Comparison of ENCODE assay signal across 15 cellular contexts in the genomic region with DNA sequence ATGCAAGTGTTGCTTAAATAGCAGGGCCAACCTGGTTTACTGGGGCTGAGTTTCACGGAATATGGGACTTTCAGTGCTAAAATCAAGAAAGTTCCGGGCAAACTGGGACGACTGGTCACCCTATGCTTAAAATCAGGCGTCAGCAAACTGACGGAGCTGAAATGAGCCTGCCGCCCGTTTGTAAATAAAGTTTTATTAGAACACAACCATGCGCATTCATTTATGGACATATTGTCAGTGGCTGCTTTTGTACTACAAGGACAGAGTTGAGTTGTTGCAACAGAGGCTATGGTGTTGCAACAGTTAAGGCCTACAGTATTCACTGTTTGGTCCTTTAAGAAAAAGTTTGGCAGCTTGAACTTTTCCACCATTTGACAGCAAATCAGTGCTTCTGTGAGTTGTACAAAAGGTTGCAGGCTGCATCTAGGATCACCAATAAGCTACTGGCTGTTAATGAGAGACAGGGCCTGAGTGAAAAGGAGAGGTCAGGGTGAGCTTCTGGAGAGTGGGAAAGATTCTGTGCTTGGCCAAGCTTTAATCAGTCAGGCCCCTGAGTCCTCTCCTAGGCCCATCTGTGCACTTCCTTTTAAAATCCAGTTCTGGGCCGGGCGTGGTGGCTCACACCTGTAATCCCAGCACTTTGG. TPM values are rescaled to one million over a fixed set of nuclear protein-coding genes. Genes with fewer than 3 reads are reported as not detected.
DNase-seq lines count a peak whose midpoint lies in the region; ATAC-seq and TF ChIP-seq lines count a peak whose summit lies in the region.
"Had no signal": no experiment of that assay in that cellular context is flagged by ENCODE, and none has a peak within 500 bp of the region (broad histone marks: within the 10 kb centered on the region; RNA-seq: fewer than 3 reads in every experiment).

No MANE protein-coding gene starts in this region.

- TF ChIP-seq CTCF in HL-60 (IDR thresholded peaks at IDR 0.05; ENCODE audit: insufficient read depth, low read length): no peak

- H3K4me3 Mint-ChIP-seq in naive thymus-derived CD4-positive, alpha-beta T cell: no peak overlapping the region
- H3K4me3 Mint-ChIP-seq: nephron had no signal

- peaks cover 43% of the 10 kb centered on the region for H3K4me1 ChIP-seq in adipocyte (ENCODE audit: control insufficient read depth, insufficient read depth, low read length)
- peaks cover 35 to 49% of the 10 kb centered on the region in 2 donors for H3K4me1 ChIP-seq in naive thymus-derived CD4-positive, alpha-beta T cell (ENCODE audit: control insufficient read depth in 2 of 2, insufficient read depth in 2 of 2, low read length in 2 of 2)
- H3K4me1 ChIP-seq: testis had no signal

- CTCF ChIA-PET in naive thymus-derived CD4-positive, alpha-beta T cell (lab: Charles Lee): interaction anchor here (3.0 to 8.1 kb wide), 3 partner anchors 11 to 52 kb away, joined by 9 to 149 read pairs (median 119); a partner anchor contains a TSS

- ATAC-seq in naive thymus-derived CD4-positive, alpha-beta T cell: no peak
- ATAC-seq in HG03095 (IDR thresholded peaks at IDR 0.05; ENCODE audit: unreplicated experiment): no peak
- ATAC-seq in GM19023 (IDR thresholded peaks at IDR 0.05; ENCODE audit: unreplicated experiment): no peak
- ATAC-seq: PC-3 had no signal

- no peaks in the 10 kb centered on the region for H3K27me3 ChIP-seq in HL-60 (ENCODE audit: insufficient read depth, poor library complexity, severe bottlenecking)
- no peaks in the 10 kb centered on the region for H3K27me3 ChIP-seq in adipocyte (replicated peaks; ENCODE audit: control insufficient read depth, insufficient read depth, low read length)
- no peaks in the 10 kb centered on the region for H3K27me3 ChIP-seq in naive thymus-derived CD4-positive, alpha-beta T cell (ENCODE audit: control insufficient read depth in 2 of 2, insufficient read depth in 2 of 2, low read length in 2 of 2)
- H3K27me3 ChIP-seq: adrenal gland, testis had no signal

- peak overlapping the region; percentile 40 for H3K27ac ChIP-seq in HL-60 (replicated peaks)
- no peak overlapping the region for H3K27ac ChIP-seq in naive thymus-derived CD4-positive, alpha-beta T cell (ENCODE audit: low read depth, low read length)
- H3K27ac ChIP-seq: coronary artery, testis had no signal

- peaks cover 7 to 56% (median 31%) of the 10 kb centered on the region in 5 donors for H3K36me3 Mint-ChIP-seq in naive thymus-derived CD4-positive, alpha-beta T cell

- peak overlapping the region in 8 of 9 donors; percentile 49 to 87 (median 82) for H3K27ac Mint-ChIP-seq in naive thymus-derived CD4-positive, alpha-beta T cell

- H3K4me3 ChIP-seq in HL-60 (replicated peaks; ENCODE audit: insufficient read depth, low read length): no peak overlapping the region
- H3K4me3 ChIP-seq in adipocyte (ENCODE audit: low read length): no peak overlapping the region
- no peak overlapping the region for H3K4me3 ChIP-seq in naive thymus-derived CD4-positive, alpha-beta T cell (ENCODE audit: low read length)
- H3K4me3 ChIP-seq: adrenal gland, coronary artery, testis had no signal

- DNase-seq in CD1c-positive myeloid dendritic cell (ENCODE audit: extremely low spot score) (peak; percentile 69), HL-60 (ENCODE audit: low read depth in 1 of 2, low spot score in 1 of 2) (peak in 1 of 2 experiments; percentile 81), adipocyte (ENCODE audit: low read depth) (peak; percentile 75), DMS153 treated with DMSO at 0.1 percent for 48 hours (lab: John Stamatoyannopoulos, UW; ENCODE audit: unreplicated experiment) (no peak)
- DNase-seq in naive thymus-derived CD4-positive, alpha-beta T cell: no peak
- DNase-seq in activated CD4-positive, CD25-positive, alpha-beta regulatory T cell (lab: John Stamatoyannopoulos, UW): no peak
- DNase-seq: left cardiac atrium, NCI-H2171 treated with DMSO at 0.1 percent for 48 hours, testis had no signal

- intact Hi-C loops in naive thymus-derived CD4-positive, alpha-beta T cell (cut with micrococcal nuclease): no loop called here

- H3K4me1 Mint-ChIP-seq in naive thymus-derived CD4-positive, alpha-beta T cell: peaks cover 53 to 86% (median 75%) of the 10 kb centered on the region in 7 donors

- peak overlapping the region; percentile 57 for H3K9ac ChIP-seq in adipocyte (ENCODE audit: low read length)

- POLR2A ChIA-PET in naive thymus-derived CD4-positive, alpha-beta T cell (lab: Charles Lee): interaction anchor here (0.8 to 10.5 kb wide), 5 partner anchors 11 to 54 kb away, joined by 3 to 110 read pairs (median 4); a partner anchor contains a TSS

- peaks cover 0 to 12% (median 0%) of the 10 kb centered on the region in 11 donors for H3K9me3 Mint-ChIP-seq in naive thymus-derived CD4-positive, alpha-beta T cell
- H3K9me3 Mint-ChIP-seq: nephron had no signal

- H3K36me3 ChIP-seq in adipocyte (ENCODE audit: control insufficient read depth, insufficient read depth, low read length, severe bottlenecking): no peaks in the 10 kb centered on the region
- peaks cover 20 to 51% (median 34%) of the 10 kb centered on the region in 3 experiments for H3K36me3 ChIP-seq in naive thymus-derived CD4-positive, alpha-beta T cell (ENCODE audit: control insufficient read depth in 2 of 3, insufficient read depth in 3 of 3, low read length in 3 of 3)
- H3K36me3 ChIP-seq: adrenal gland had no signal

- H3K27me3 Mint-ChIP-seq in naive thymus-derived CD4-positive, alpha-beta T cell: no peaks in the 10 kb centered on the region

- H3K9me3 ChIP-seq in adipocyte (ENCODE audit: control insufficient read depth, low read length): peaks cover 5% of the 10 kb centered on the region
- H3K9me3 ChIP-seq in naive thymus-derived CD4-positive, alpha-beta T cell (ENCODE audit: control insufficient read depth in 2 of 3, low read length in 3 of 3): no peaks in the 10 kb centered on the region
- H3K9me3 ChIP-seq: adrenal gland, testis had no signal

RNA-seq across cellular contexts. Expression of a gene that starts 13.3 kb away (rescaled TPM):
- total RNA-seq in naive thymus-derived CD4-positive, alpha-beta T cell: 100 to 1,000 TPM in 4 of 5 experiments, 10 to 100 TPM in 1; 54.3 to 217 (median 154) TPM
- polyA plus RNA-seq in naive thymus-derived CD4-positive, alpha-beta T cell: 100 to 1,000 TPM; 530 to 831 TPM

RNA-seq across cellular contexts. Expression of a gene that starts 22.5 kb away (rescaled TPM):
- total RNA-seq in naive thymus-derived CD4-positive, alpha-beta T cell: 1 to 10 TPM in 2 of 5 experiments, under 1 TPM in 2, not detected in 1; 0.27 to 1.6 (median 0.81) TPM
- under 1 TPM; 0.13 to 0.59 TPM for polyA plus RNA-seq in naive thymus-derived CD4-positive, alpha-beta T cell
- total RNA-seq: PC-3 had no signal

RNA-seq across cellular contexts. Expression of a gene that starts 58.0 kb away (rescaled TPM):
- 100 to 1,000 TPM in 4 of 5 experiments, 10 to 100 TPM in 1; 51.7 to 212 (median 191) TPM for total RNA-seq in naive thymus-derived CD4-positive, alpha-beta T cell
- polyA plus RNA-seq in naive thymus-derived CD4-positive, alpha-beta T cell: 100 to 1,000 TPM; 325 to 401 TPM

RNA-seq across cellular contexts. Expression of a gene that starts 59.4 kb away (rescaled TPM):
- 10 to 100 TPM; 80.0 to 99.3 (median 87.6) TPM for total RNA-seq in naive thymus-derived CD4-positive, alpha-beta T cell
- 10 to 100 TPM; 34.3 to 49.2 TPM for polyA plus RNA-seq in naive thymus-derived CD4-positive, alpha-beta T cell

Comparison
In these comparisons a context has a peak if more than half of its experiments do, and no peak if none do; other contexts are left out.
1. DNase-seq: peak in CD1c-positive myeloid dendritic cell (single experiment) and adipocyte (single experiment); none in naive thymus-derived CD4-positive, alpha-beta T cell (0 of 9), activated CD4-positive, CD25-positive, alpha-beta regulatory T cell (0 of 4) and DMS153 treated with DMSO at 0.1 percent for 48 hours (single experiment).